ENCODE assay signal across 8 cellular contexts in the genomic region with DNA sequence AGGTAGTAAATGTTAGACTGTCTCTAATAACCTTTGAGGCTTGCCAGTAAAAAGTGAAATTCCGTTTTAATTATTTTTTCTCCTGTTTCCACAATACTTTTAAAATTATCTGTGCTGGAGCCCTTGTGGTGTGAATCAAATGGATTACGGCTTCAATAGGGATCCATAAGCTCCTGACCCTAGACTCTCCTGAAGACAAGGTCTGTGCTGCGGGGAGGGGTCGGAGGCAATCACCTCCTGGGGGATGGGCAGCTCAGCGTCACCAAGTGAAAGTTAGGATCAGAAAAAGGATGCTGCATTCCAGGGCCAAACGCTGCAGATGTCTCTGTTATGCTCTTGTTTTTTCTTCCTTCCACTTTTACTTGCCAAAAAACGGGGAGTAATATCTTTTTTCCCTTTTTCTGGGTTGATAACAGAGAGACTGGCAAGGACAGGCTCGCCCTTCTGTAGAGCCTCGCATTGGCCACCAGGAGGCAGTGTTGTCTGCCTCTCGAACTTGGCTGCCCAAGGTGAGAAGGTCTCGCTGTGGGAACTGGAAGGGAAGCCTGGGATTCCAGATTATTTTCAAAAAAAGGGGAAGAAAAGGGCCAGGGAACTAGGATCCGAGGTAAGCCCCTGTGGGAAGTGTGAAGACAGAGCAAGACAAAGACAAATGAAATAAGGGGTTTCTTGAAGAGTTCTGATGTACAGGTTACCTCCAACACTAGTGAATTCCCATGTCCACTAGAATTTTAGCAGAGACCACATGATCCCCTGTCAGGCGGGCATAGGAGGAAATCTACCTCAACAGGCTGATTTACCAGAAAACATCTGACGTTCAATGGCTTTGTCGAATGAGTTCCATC.
DNase-seq lines count a peak whose midpoint lies in the region; ATAC-seq and TF ChIP-seq lines count a peak whose summit lies in the region.

No MANE protein-coding gene starts in this region.

- no peak overlapping the region for H3K27ac Mint-ChIP-seq in activated CD4-positive, alpha-beta T cell treated with anti-CD3 and anti-CD28 coated beads for 36 hours

- TF ChIP-seq POLR2A in Peyer's patch (IDR thresholded peaks at IDR 0.05): no peak
- TF ChIP-seq POLR2A in gastroesophageal sphincter (IDR thresholded peaks at IDR 0.05): no peak

- H3K27me3 ChIP-seq in Peyer's patch (no peaks in the 10 kb centered on the region), gastroesophageal sphincter (no peaks in the 10 kb centered on the region)

- H3K4me1 ChIP-seq in Peyer's patch (no peaks in the 10 kb centered on the region), gastroesophageal sphincter (peaks cover 8 to 47% (median 14%) of the 10 kb centered on the region in 3 donors)

- peaks cover 4% of the 10 kb centered on the region for H3K27me3 Mint-ChIP-seq in activated CD4-positive, alpha-beta T cell treated with anti-CD3 and anti-CD28 coated beads for 36 hours

- peak; percentile 51 for DNase-seq in activated CD4-positive, alpha-beta T cell treated with anti-CD3 and anti-CD28 coated beads for 36 hours
- DNase-seq in activated CD4-positive, alpha-beta T cell treated with anti-CD3 and anti-CD28 coated beads for 1 hour: no peak
- DNase-seq in Peyer's patch (no peak), putamen (ENCODE audit: low spot score) (peak; percentile 29), dedifferentiated amniotic fluid mesenchymal stem cell (ENCODE audit: extremely low spot score) (no peak)
- DNase-seq in activated CD4-positive, CD25-positive, alpha-beta regulatory T cell treated with anti-CD3 and anti-CD28 coated beads, Interleukin-2, amount 50 U/mL, for 72 hours: no peak

- H3K27ac ChIP-seq in Peyer's patch (peak overlapping the region in 1 of 4 donors; percentile 44), gastroesophageal sphincter (peak overlapping the region in 3 of 4 donors; percentile 30 to 57 (median 57))

- ATAC-seq in activated CD4-positive, alpha-beta T cell treated with anti-CD3 and anti-CD28 coated beads for 36 hours: no peak
- ATAC-seq in HG02798 (IDR thresholded peaks at IDR 0.05; ENCODE audit: poor library complexity, unreplicated experiment) (peak; percentile 81), gastroesophageal sphincter (peak; percentile 49)

- no peak overlapping the region for H3K4me3 ChIP-seq in Peyer's patch
- H3K4me3 ChIP-seq in gastroesophageal sphincter: peak overlapping the region; percentile 1 to 18

- no peaks in the 10 kb centered on the region for H3K4me1 Mint-ChIP-seq in activated CD4-positive, alpha-beta T cell treated with anti-CD3 and anti-CD28 coated beads for 36 hours

- no peak for TF ChIP-seq EP300 in gastroesophageal sphincter (IDR thresholded peaks at IDR 0.05)

- CTCF ChIA-PET in activated CD4-positive, alpha-beta T cell treated with anti-CD3 and anti-CD28 coated beads for 36 hours (lab: Charles Lee): interaction anchor here (0.5 to 0.6 kb wide), 2 partner anchors 322 to 1349 kb away, joined by 3 read pairs; no protein-coding TSS in a partner anchor

- no peaks in the 10 kb centered on the region for H3K9me3 ChIP-seq in Peyer's patch
- no peaks in the 10 kb centered on the region for H3K9me3 ChIP-seq in gastroesophageal sphincter

- WGBS in gastroesophageal sphincter (ENCODE audit: low coverage in 1 of 2), 2 donors: 24 to 58% methylated on average over 6 to 15 of the region's 15 CpGs

- H3K9me3 Mint-ChIP-seq in activated CD4-positive, alpha-beta T cell treated with anti-CD3 and anti-CD28 coated beads for 36 hours (ENCODE audit: low read depth): no peaks in the 10 kb centered on the region

- H3K36me3 ChIP-seq in Peyer's patch (no peaks in the 10 kb centered on the region), gastroesophageal sphincter (no peaks in the 10 kb centered on the region)

- H3K4me3 Mint-ChIP-seq in activated CD4-positive, alpha-beta T cell treated with anti-CD3 and anti-CD28 coated beads for 36 hours: no peak overlapping the region

- POLR2A ChIA-PET in activated CD4-positive, alpha-beta T cell treated with anti-CD3 and anti-CD28 coated beads for 36 hours (lab: Charles Lee): no interaction called here

- TF ChIP-seq CTCF in Peyer's patch (IDR thresholded peaks at IDR 0.05) (peak in 5 of 6 experiments; percentile 6 to 47 (median 33)), gastroesophageal sphincter (IDR thresholded peaks at IDR 0.05) (peak; percentile 93 to 97 (median 94))

- H3K36me3 Mint-ChIP-seq in activated CD4-positive, alpha-beta T cell treated with anti-CD3 and anti-CD28 coated beads for 36 hours (ENCODE audit: low read depth): no peaks in the 10 kb centered on the region

- intact Hi-C loops in activated CD4-positive, alpha-beta T cell treated with anti-CD3 and anti-CD28 coated beads for 36 hours (cut with DNase I, micrococcal nuclease): loop anchor here in 1 of 2 experiments (10.0 kb wide), 2 partner anchors 487 to 1123 kb away; no protein-coding TSS in a partner anchor

Comparison
In these comparisons a context has a peak if more than half of its experiments do, and no peak if none do; other contexts are left out.
1. DNase-seq: peak in activated CD4-positive, alpha-beta T cell treated with anti-CD3 and anti-CD28 coated beads for 36 hours (single experiment) and putamen (single experiment); none in activated CD4-positive, alpha-beta T cell treated with anti-CD3 and anti-CD28 coated beads for 1 hour (single experiment), Peyer's patch (0 of 3), activated CD4-positive, CD25-positive, alpha-beta regulatory T cell treated with anti-CD3 and anti-CD28 coated beads, Interleukin-2, amount 50 U/mL, for 72 hours (single experiment) and dedifferentiated amniotic fluid mesenchymal stem cell (single experiment).
2. H3K4me3 ChIP-seq: peak in gastroesophageal sphincter (2 of 2); none in Peyer's patch (0 of 4).